1 cellular context compared by ENCODE assay signal in genomic region chr11:60348116-60348515, GRCh38.
TF ChIP-seq lines count a peak whose summit lies in the region.

No MANE protein-coding gene starts in this region.

TF ChIP-seq in H1, 55 proteins besides CTCF, POLR2A, EP300 and RAD21:
- TF ChIP-seq FOSL1 (IDR thresholded peaks at IDR 0.05; ENCODE audit: insufficient read depth, low read depth, low read length) (no peak), TCF12 (IDR thresholded peaks at IDR 0.05; ENCODE audit: low read depth, low read length) (no peak), TAF7 (optimal IDR thresholded peaks at IDR 0.05; ENCODE audit: borderline replicate concordance, low read depth, low read length) (no peak), E2F6 (IDR thresholded peaks at IDR 0.05) (no peak), EGR1 (IDR thresholded peaks at IDR 0.05; ENCODE audit: borderline replicate concordance, low read depth, low read length) (no peak), CHD2 (IDR thresholded peaks at IDR 0.05; ENCODE audit: low read length) (no peak), NRF1 (IDR thresholded peaks at IDR 0.05; ENCODE audit: low read depth, low read length) (no peak), TBP (IDR thresholded peaks at IDR 0.05; ENCODE audit: low read depth, low read length) (no peak), NANOG (IDR thresholded peaks at IDR 0.05; ENCODE audit: insufficient read depth, low read depth, low read length, poor library complexity, severe bottlenecking) (no peak), ATF2 (IDR thresholded peaks at IDR 0.05; ENCODE audit: low read length) (no peak)
